In genomic region chr7:121545418-121545817, GRCh38 we compare ENCODE assay signal across 15 cellular contexts.
A peak's percentile ranks its signal among the peaks of the same experiment; 100 is the strongest.
DNase-seq lines count a peak whose midpoint lies in the region; ATAC-seq lines count a peak whose summit lies in the region.
"Had no signal": no experiment of that assay in that cellular context is flagged by ENCODE, and none has a peak within 500 bp of the region (broad histone marks: within the 10 kb centered on the region; RNA-seq: fewer than 3 reads in every experiment).

No MANE protein-coding gene starts in this region.

- peaks cover 40% of the 10 kb centered on the region for H3K4me1 Mint-ChIP-seq in activated T-cell treated with anti-CD3 and anti-CD28 coated beads, Interleukin-2, amount 50 U/mL, for 24 hours (ENCODE audit: low read depth)
- peaks cover 29% of the 10 kb centered on the region for H3K4me1 Mint-ChIP-seq in activated T-cell treated with anti-CD3 and anti-CD28 coated beads, Interleukin-2, amount 50 U/mL, for 4 hours (ENCODE audit: low read depth)
- peaks cover 53% of the 10 kb centered on the region for H3K4me1 Mint-ChIP-seq in activated CD4-positive, alpha-beta memory T cell treated with anti-CD3 and anti-CD28 coated beads, Interleukin-2, amount 10 ng/mL, durations not matched to agents 7 days and 5 days
- H3K4me1 Mint-ChIP-seq in stimulated activated naive CD8-positive, alpha-beta T cell treated with anti-CD3 and anti-CD28 coated beads, Interleukin-15, amount 100 ng/mL, for 72 hours, result peaks cover 40% of the 10 kb centered on the region

- H3K27me3 Mint-ChIP-seq in activated T-cell treated with anti-CD3 and anti-CD28 coated beads, Interleukin-2, amount 50 U/mL, for 24 hours, result no peaks in the 10 kb centered on the region
- H3K27me3 Mint-ChIP-seq in activated T-cell treated with anti-CD3 and anti-CD28 coated beads, Interleukin-2, amount 50 U/mL, for 4 hours (ENCODE audit: low read depth), result no peaks in the 10 kb centered on the region
- H3K27me3 Mint-ChIP-seq in activated CD4-positive, alpha-beta memory T cell treated with anti-CD3 and anti-CD28 coated beads, Interleukin-2, amount 10 ng/mL, durations not matched to agents 7 days and 5 days, result no peaks in the 10 kb centered on the region
- H3K27me3 Mint-ChIP-seq in stimulated activated naive CD8-positive, alpha-beta T cell treated with anti-CD3 and anti-CD28 coated beads, Interleukin-15, amount 100 ng/mL, for 72 hours, result no peaks in the 10 kb centered on the region

- H3K9me3 Mint-ChIP-seq in activated T-cell treated with anti-CD3 and anti-CD28 coated beads, Interleukin-2, amount 50 U/mL, for 24 hours, result no peaks in the 10 kb centered on the region
- no peaks in the 10 kb centered on the region for H3K9me3 Mint-ChIP-seq in activated T-cell treated with anti-CD3 and anti-CD28 coated beads, Interleukin-2, amount 50 U/mL, for 4 hours
- H3K9me3 Mint-ChIP-seq in activated CD4-positive, alpha-beta memory T cell treated with anti-CD3 and anti-CD28 coated beads, Interleukin-2, amount 10 ng/mL, durations not matched to agents 7 days and 5 days, result peaks cover 10% of the 10 kb centered on the region
- H3K9me3 Mint-ChIP-seq in stimulated activated naive CD8-positive, alpha-beta T cell treated with anti-CD3 and anti-CD28 coated beads, Interleukin-15, amount 100 ng/mL, for 72 hours, result no peaks in the 10 kb centered on the region
- H3K9me3 Mint-ChIP-seq: naive B cell had no signal

- POLR2A ChIA-PET in activated CD4-positive, alpha-beta memory T cell treated with anti-CD3 and anti-CD28 coated beads, Interleukin-2, amount 10 ng/mL, durations not matched to agents 7 days and 5 days (lab: Charles Lee), result interaction anchor here (0.7 to 4.0 kb wide), 8 partner anchors 9 to 595 kb away, joined by 3 to 60 read pairs (median 4); partner anchors contain the start of genes FAM3C and ING3

- no peak for ATAC-seq in activated T-cell treated with anti-CD3 and anti-CD28 coated beads, Interleukin-2, amount 50 U/mL, for 4 hours
- ATAC-seq in stimulated activated naive CD8-positive, alpha-beta T cell treated with anti-CD3 and anti-CD28 coated beads, Interleukin-15, amount 100 ng/mL, for 72 hours, result peak; percentile 18
- ATAC-seq in GM18873 (IDR thresholded peaks at IDR 0.05; ENCODE audit: low FRiP score, unreplicated experiment) (no peak), HG02884 (IDR thresholded peaks at IDR 0.05; ENCODE audit: unreplicated experiment) (no peak)

- DNase-seq in activated T-cell treated with anti-CD3 and anti-CD28 coated beads, Interleukin-2, amount 50 U/mL, for 24 hours, result no peak
- DNase-seq in activated T-cell treated with anti-CD3 and anti-CD28 coated beads, Interleukin-2, amount 50 U/mL, for 4 hours, result no peak
- DNase-seq in activated CD4-positive, alpha-beta memory T cell treated with anti-CD3 and anti-CD28 coated beads, Interleukin-2, amount 10 ng/mL, durations not matched to agents 7 days and 5 days, result no peak
- no peak for DNase-seq in epithelial cell of prostate (ENCODE audit: low read depth, low spot score)
- DNase-seq in stimulated activated naive CD8-positive, alpha-beta T cell treated with anti-CD3 and anti-CD28 coated beads, Interleukin-15, amount 100 ng/mL, for 72 hours, result no peak
- no peak for DNase-seq in NCI-H526 (lab: John Stamatoyannopoulos, UW)
- DNase-seq: activated CD4-positive, CD25-positive, alpha-beta regulatory T cell; GDM1; left lung; naive B cell; NCI-H1417 treated with DMSO at 0.1 percent for 48 hours; NCI-H446; psoas muscle had no signal

- H3K4me3 Mint-ChIP-seq in activated T-cell treated with anti-CD3 and anti-CD28 coated beads, Interleukin-2, amount 50 U/mL, for 24 hours, result no peak overlapping the region
- no peak overlapping the region for H3K4me3 Mint-ChIP-seq in activated T-cell treated with anti-CD3 and anti-CD28 coated beads, Interleukin-2, amount 50 U/mL, for 4 hours
- H3K4me3 Mint-ChIP-seq in activated CD4-positive, alpha-beta memory T cell treated with anti-CD3 and anti-CD28 coated beads, Interleukin-2, amount 10 ng/mL, durations not matched to agents 7 days and 5 days, result no peak overlapping the region
- H3K4me3 Mint-ChIP-seq in stimulated activated naive CD8-positive, alpha-beta T cell treated with anti-CD3 and anti-CD28 coated beads, Interleukin-15, amount 100 ng/mL, for 72 hours, result peak overlapping the region; percentile 18 to 23
- H3K4me3 Mint-ChIP-seq: naive B cell had no signal

- peak overlapping the region; percentile 78 for H3K27ac ChIP-seq in epithelial cell of prostate
- H3K27ac ChIP-seq: left lung, psoas muscle had no signal

- H3K36me3 Mint-ChIP-seq in activated T-cell treated with anti-CD3 and anti-CD28 coated beads, Interleukin-2, amount 50 U/mL, for 24 hours (ENCODE audit: low read depth), result no peaks in the 10 kb centered on the region
- H3K36me3 Mint-ChIP-seq in activated T-cell treated with anti-CD3 and anti-CD28 coated beads, Interleukin-2, amount 50 U/mL, for 4 hours (ENCODE audit: insufficient read depth), result no peaks in the 10 kb centered on the region
- peaks cover 19% of the 10 kb centered on the region for H3K36me3 Mint-ChIP-seq in activated CD4-positive, alpha-beta memory T cell treated with anti-CD3 and anti-CD28 coated beads, Interleukin-2, amount 10 ng/mL, durations not matched to agents 7 days and 5 days (ENCODE audit: low read depth)
- H3K36me3 Mint-ChIP-seq: naive B cell had no signal

- CTCF ChIA-PET in activated CD4-positive, alpha-beta memory T cell treated with anti-CD3 and anti-CD28 coated beads, Interleukin-2, amount 10 ng/mL, durations not matched to agents 7 days and 5 days (lab: Charles Lee), result interaction anchor here (0.7 to 3.2 kb wide), 6 partner anchors 15 to 178 kb away, joined by 3 to 32 read pairs (median 12); partner anchors contain the start of gene FAM3C

- H3K27ac Mint-ChIP-seq in activated T-cell treated with anti-CD3 and anti-CD28 coated beads, Interleukin-2, amount 50 U/mL, for 24 hours, result peak overlapping the region; percentile 82
- H3K27ac Mint-ChIP-seq in activated CD4-positive, alpha-beta memory T cell treated with anti-CD3 and anti-CD28 coated beads, Interleukin-2, amount 10 ng/mL, durations not matched to agents 7 days and 5 days, result peak overlapping the region; percentile 84
- H3K27ac Mint-ChIP-seq in stimulated activated naive CD8-positive, alpha-beta T cell treated with anti-CD3 and anti-CD28 coated beads, Interleukin-15, amount 100 ng/mL, for 72 hours, result peak overlapping the region; percentile 59 to 91

Comparison
In these comparisons a context has a peak if more than half of its experiments do, and no peak if none do; other contexts are left out.
1. H3K4me3 Mint-ChIP-seq: peak in stimulated activated naive CD8-positive, alpha-beta T cell treated with anti-CD3 and anti-CD28 coated beads, Interleukin-15, amount 100 ng/mL, for 72 hours (2 of 2); none in activated T-cell treated with anti-CD3 and anti-CD28 coated beads, Interleukin-2, amount 50 U/mL, for 24 hours (single experiment), activated T-cell treated with anti-CD3 and anti-CD28 coated beads, Interleukin-2, amount 50 U/mL, for 4 hours (single experiment) and activated CD4-positive, alpha-beta memory T cell treated with anti-CD3 and anti-CD28 coated beads, Interleukin-2, amount 10 ng/mL, durations not matched to agents 7 days and 5 days (single experiment).
2. Peak in every context shown above with its lines, with median percentiles within 50 percentile points of each other: H3K27ac Mint-ChIP-seq.